ENCODE assay signal across 29 cellular contexts in genomic region chr3:150567328-150567727, GRCh38.
"Had no signal": no experiment of that assay in that cellular context is flagged by ENCODE, and none has a peak within 500 bp of the region (broad histone marks: within the 10 kb centered on the region; RNA-seq: fewer than 3 reads in every experiment).

No MANE protein-coding gene starts in this region.

- H3K4me3 ChIP-seq: cardiac muscle cell, Peyer's patch, SJCRH30 had no signal

- DNase-seq: activated CD4-positive, alpha-beta T cell treated with anti-CD3 and anti-CD28 coated beads for 36 hours; activated CD4-positive, alpha-beta T cell treated with anti-CD3 and anti-CD28 coated beads, Interleukin-2, amount 50 U/mL, for 1 hour; activated CD8-positive, alpha-beta memory T cell treated with anti-CD3 and anti-CD28 coated beads, Interleukin-2, amount 50 U/mL, for 4 hours; activated CD8-positive, alpha-beta T cell treated with anti-CD3 and anti-CD28 coated beads for 36 hours; activated effector memory CD4-positive, alpha-beta T cell treated with anti-CD3 and anti-CD28 coated beads, Interleukin-2, amount 50 U/mL, for 16 hours; activated naive CD4-positive, alpha-beta T cell treated with anti-CD3 and anti-CD28 coated beads for 36 hours; activated T-cell treated with anti-CD3 and anti-CD28 coated beads, Interleukin-2, amount 50 U/mL, for 1 hour; brain microvascular endothelial cell; Kasumi-1; KBM-7; NCI-H1048; NCI-H146; NCI-H187 treated with DMSO at 0.1 percent for 48 hours; NCI-H2081 treated with DMSO at 0.1 percent for 48 hours; NCI-H2171; NCI-H2227 treated with DMSO at 0.1 percent for 48 hours; NCI-H446 treated with DMSO at 0.1 percent for 48 hours; NCI-H524 treated with DMSO at 0.1 percent for 48 hours; NCI-H748 treated with DMSO at 0.1 percent for 48 hours; Peyer's patch; Right ventricle myocardium superior; SJCRH30; SK-N-SH; T-helper 1 cell had no signal

- ATAC-seq: activated CD4-positive, alpha-beta T cell treated with anti-CD3 and anti-CD28 coated beads for 36 hours; activated CD8-positive, alpha-beta T cell treated with anti-CD3 and anti-CD28 coated beads for 36 hours had no signal

- H3K27ac Mint-ChIP-seq: activated CD4-positive, alpha-beta T cell treated with anti-CD3 and anti-CD28 coated beads for 36 hours; activated CD8-positive, alpha-beta T cell treated with anti-CD3 and anti-CD28 coated beads for 36 hours; activated naive CD4-positive, alpha-beta T cell treated with anti-CD3 and anti-CD28 coated beads for 36 hours; activated naive CD8-positive, alpha-beta T cell; activated T-helper 1 cell treated with anti-CD3 and anti-CD28 coated beads, Interleukin-12 subunit alpha, Interleukin-12 subunit beta, Interleukin-2, Interleukin-4 antibody, amounts not matched to agents 30 ng/mL and 10 ng/mL and 1 ng/mL, durations not matched to agents 14 hours and 24 hours and 36 hours had no signal

- H3K9me3 ChIP-seq: Peyer's patch, SJCRH30, SK-N-SH had no signal

- H3K9ac ChIP-seq: SK-N-SH had no signal

- H3K4me1 Mint-ChIP-seq: activated CD4-positive, alpha-beta T cell treated with anti-CD3 and anti-CD28 coated beads for 36 hours had no signal

- H3K9me2 ChIP-seq: SK-N-SH had no signal

- H3K27me3 Mint-ChIP-seq: activated CD4-positive, alpha-beta T cell treated with anti-CD3 and anti-CD28 coated beads for 36 hours; activated CD8-positive, alpha-beta T cell treated with anti-CD3 and anti-CD28 coated beads for 36 hours; activated naive CD8-positive, alpha-beta T cell had no signal

- H3K4me3 Mint-ChIP-seq: activated CD4-positive, alpha-beta T cell treated with anti-CD3 and anti-CD28 coated beads for 36 hours; activated CD8-positive, alpha-beta T cell treated with anti-CD3 and anti-CD28 coated beads for 36 hours; activated naive CD4-positive, alpha-beta T cell treated with anti-CD3 and anti-CD28 coated beads for 36 hours; activated naive CD8-positive, alpha-beta T cell; activated T-helper 1 cell treated with anti-CD3 and anti-CD28 coated beads, Interleukin-12 subunit alpha, Interleukin-12 subunit beta, Interleukin-2, Interleukin-4 antibody, amounts not matched to agents 30 ng/mL and 10 ng/mL and 1 ng/mL, durations not matched to agents 14 hours and 24 hours and 36 hours had no signal

- H3K27ac ChIP-seq: brain microvascular endothelial cell, cardiac muscle cell, Peyer's patch, RWPE1, SJCRH30, VCaP had no signal

- H3K4me2 ChIP-seq: SK-N-SH had no signal

- H3K4me1 ChIP-seq: Peyer's patch, SJCRH30 had no signal

- H3K27me3 ChIP-seq: brain microvascular endothelial cell, cardiac muscle cell, Peyer's patch, SJCRH30 had no signal

- H3K9me3 Mint-ChIP-seq: activated CD8-positive, alpha-beta T cell treated with anti-CD3 and anti-CD28 coated beads for 36 hours; activated naive CD4-positive, alpha-beta T cell treated with anti-CD3 and anti-CD28 coated beads for 36 hours; activated T-helper 1 cell treated with anti-CD3 and anti-CD28 coated beads, Interleukin-12 subunit alpha, Interleukin-12 subunit beta, Interleukin-2, Interleukin-4 antibody, amounts not matched to agents 30 ng/mL and 10 ng/mL and 1 ng/mL, durations not matched to agents 14 hours and 24 hours and 36 hours had no signal
